ENCODE assay signal across 25 cellular contexts in the genomic region with DNA sequence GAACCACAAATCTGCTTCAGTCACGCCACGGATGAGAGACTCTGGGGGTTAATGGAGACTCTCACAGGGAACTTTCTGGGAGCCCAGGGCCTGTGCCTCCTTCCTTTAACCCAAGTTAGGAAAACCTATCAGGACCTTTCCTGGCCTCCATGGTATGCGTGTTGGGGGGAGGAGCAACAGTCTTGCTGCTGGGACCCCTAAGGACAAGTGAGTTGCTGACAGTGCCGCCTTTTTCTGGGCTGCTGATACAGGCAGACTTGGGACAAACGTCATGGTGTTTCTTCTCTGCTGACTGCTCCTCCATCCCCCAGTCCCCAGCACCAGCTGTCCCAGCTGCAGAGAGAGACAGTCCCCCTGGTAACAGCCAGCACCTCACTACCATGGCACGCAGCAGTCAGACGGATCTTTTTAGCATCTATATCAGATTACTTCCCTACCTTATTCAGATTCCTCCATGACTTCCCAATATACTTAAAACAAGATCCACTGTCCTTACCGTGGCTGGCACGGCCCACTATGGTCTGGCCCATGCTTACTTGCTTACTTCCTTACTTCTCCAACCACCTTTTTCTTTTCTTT. TPM values are rescaled to one million over a fixed set of nuclear protein-coding genes. Genes with fewer than 3 reads are reported as not detected.
A peak's percentile ranks its signal among the peaks of the same experiment; 100 is the strongest.
DNase-seq lines count a peak whose midpoint lies in the region; ATAC-seq and TF ChIP-seq lines count a peak whose summit lies in the region.
"Had no signal": no experiment of that assay in that cellular context is flagged by ENCODE, and none has a peak within 500 bp of the region (broad histone marks: within the 10 kb centered on the region; RNA-seq: fewer than 3 reads in every experiment).

No MANE protein-coding gene starts in this region.

- intact Hi-C loops in activated CD4-positive, alpha-beta T cell treated with anti-CD3 and anti-CD28 coated beads, Interleukin-2, amount 10 ng/mL, durations not matched to agents 24 days and 14 days (cut with micrococcal nuclease), result no loop called here
- intact Hi-C loops in dendritic cell treated with granulocyte-macrophage colony-stimulating factor and Interleukin-4, amounts not matched to agents 40 ng/mL and 50 ng/mL, for 4 days (cut with micrococcal nuclease), result no loop called here
- intact Hi-C loops in thyroid gland (cut with DNase I), result no loop called here

- no peaks in the 10 kb centered on the region for H3K9me3 ChIP-seq in thyroid gland
- H3K9me3 ChIP-seq: ascending aorta, HAP-1, SK-N-SH had no signal

- CTCF ChIA-PET in activated CD4-positive, alpha-beta T cell treated with anti-CD3 and anti-CD28 coated beads, Interleukin-2, amount 10 ng/mL, durations not matched to agents 7 days and 5 days (lab: Charles Lee), result interaction anchor here (1.1 to 1.2 kb wide), 2 partner anchors 9 to 10 kb away, joined by 3 to 4 read pairs; partner anchors contain the start of gene DPEP2

- no peak for ATAC-seq in stimulated activated memory B cell treated with anti-CD40 and anti-IgM and Interleukin-4, amounts not matched to agents 10 μg/mL and 1 μg/mL and 100 μg/mL, for 72 hours
- ATAC-seq: sciatic nerve had no signal

- no peaks in the 10 kb centered on the region for H3K36me3 ChIP-seq in thyroid gland
- H3K36me3 ChIP-seq: ascending aorta, HAP-1 had no signal

- H3K9me3 Mint-ChIP-seq in activated CD4-positive, alpha-beta T cell treated with anti-CD3 and anti-CD28 coated beads, Interleukin-2, amount 10 ng/mL, durations not matched to agents 7 days and 5 days, result no peaks in the 10 kb centered on the region
- H3K9me3 Mint-ChIP-seq in activated CD4-positive, alpha-beta T cell treated with anti-CD3 and anti-CD28 coated beads, Interleukin-2, amount 10 ng/mL, durations not matched to agents 24 days and 14 days, result no peaks in the 10 kb centered on the region
- no peaks in the 10 kb centered on the region for H3K9me3 Mint-ChIP-seq in dendritic cell treated with granulocyte-macrophage colony-stimulating factor and Interleukin-4, amounts not matched to agents 40 ng/mL and 50 ng/mL, for 4 days
- H3K9me3 Mint-ChIP-seq in stimulated activated memory B cell treated with anti-CD40 and anti-IgM and Interleukin-4, amounts not matched to agents 10 μg/mL and 1 μg/mL and 100 μg/mL, for 72 hours, result peaks cover 3% of the 10 kb centered on the region
- H3K9me3 Mint-ChIP-seq: stimulated activated naive CD8-positive, alpha-beta T cell treated with anti-CD3 and anti-CD28 coated beads, Interleukin-15, Interleukin-2, amounts not matched to agents 100 ng/mL and 50 ng/mL, for 24 hours; T-helper 2 cell treated with Interferon-gamma antibody and Interleukin-4, amounts not matched to agents 5 μg/mL and 100 μg/mL, for 36 hours had no signal

- DNase-seq in activated CD4-positive, alpha-beta T cell treated with anti-CD3 and anti-CD28 coated beads, Interleukin-2, amount 10 ng/mL, durations not matched to agents 7 days and 5 days, result no peak
- DNase-seq in activated CD4-positive, alpha-beta T cell treated with anti-CD3 and anti-CD28 coated beads, Interleukin-2, amount 10 ng/mL, durations not matched to agents 24 days and 14 days, result no peak
- DNase-seq in myocyte (ENCODE audit: low read depth), result peak; percentile 64
- no peak for DNase-seq in retina
- no peak for DNase-seq in Ammon's horn (ENCODE audit: low spot score)
- no peak for DNase-seq in thyroid gland
- DNase-seq: activated CD4-positive, alpha-beta T cell treated with anti-CD3 and anti-CD28 coated beads for 48 hours; glutamatergic neuron; NCI-H1417; NCI-H2081 treated with DMSO at 0.1 percent for 48 hours; NCI-H446; NCI-H82; SK-N-SH had no signal

- POLR2A ChIA-PET in activated CD4-positive, alpha-beta T cell treated with anti-CD3 and anti-CD28 coated beads, Interleukin-2, amount 10 ng/mL, durations not matched to agents 7 days and 5 days (lab: Charles Lee), result no interaction called here

- H3K27me3 Mint-ChIP-seq in activated CD4-positive, alpha-beta T cell treated with anti-CD3 and anti-CD28 coated beads, Interleukin-2, amount 10 ng/mL, durations not matched to agents 7 days and 5 days, result no peaks in the 10 kb centered on the region
- H3K27me3 Mint-ChIP-seq in activated CD4-positive, alpha-beta T cell treated with anti-CD3 and anti-CD28 coated beads, Interleukin-2, amount 10 ng/mL, durations not matched to agents 24 days and 14 days, result no peaks in the 10 kb centered on the region
- H3K27me3 Mint-ChIP-seq in dendritic cell treated with granulocyte-macrophage colony-stimulating factor and Interleukin-4, amounts not matched to agents 40 ng/mL and 50 ng/mL, for 4 days, result no peaks in the 10 kb centered on the region
- no peaks in the 10 kb centered on the region for H3K27me3 Mint-ChIP-seq in stimulated activated memory B cell treated with anti-CD40 and anti-IgM and Interleukin-4, amounts not matched to agents 10 μg/mL and 1 μg/mL and 100 μg/mL, for 72 hours
- H3K27me3 Mint-ChIP-seq: activated naive CD8-positive, alpha-beta T cell; stimulated activated naive CD8-positive, alpha-beta T cell treated with anti-CD3 and anti-CD28 coated beads, Interleukin-15, Interleukin-2, amounts not matched to agents 100 ng/mL and 50 ng/mL, for 24 hours had no signal

- peak overlapping the region; percentile 39 for H3K27ac Mint-ChIP-seq in activated CD4-positive, alpha-beta T cell treated with anti-CD3 and anti-CD28 coated beads, Interleukin-2, amount 10 ng/mL, durations not matched to agents 7 days and 5 days
- H3K27ac Mint-ChIP-seq in activated CD4-positive, alpha-beta T cell treated with anti-CD3 and anti-CD28 coated beads, Interleukin-2, amount 10 ng/mL, durations not matched to agents 24 days and 14 days, result no peak overlapping the region
- H3K27ac Mint-ChIP-seq in dendritic cell treated with granulocyte-macrophage colony-stimulating factor and Interleukin-4, amounts not matched to agents 40 ng/mL and 50 ng/mL, for 4 days, result peak overlapping the region; percentile 82
- peak overlapping the region; percentile 17 for H3K27ac Mint-ChIP-seq in stimulated activated memory B cell treated with anti-CD40 and anti-IgM and Interleukin-4, amounts not matched to agents 10 μg/mL and 1 μg/mL and 100 μg/mL, for 72 hours
- H3K27ac Mint-ChIP-seq: activated naive CD8-positive, alpha-beta T cell; stimulated activated naive CD8-positive, alpha-beta T cell treated with anti-CD3 and anti-CD28 coated beads, Interleukin-15, Interleukin-2, amounts not matched to agents 100 ng/mL and 50 ng/mL, for 24 hours; T-helper 2 cell treated with Interferon-gamma antibody and Interleukin-4, amounts not matched to agents 5 μg/mL and 100 μg/mL, for 36 hours had no signal

- no peak for TF ChIP-seq POLR2A in thyroid gland (IDR thresholded peaks at IDR 0.05)

- 50 to 62% methylated on average over 8 to 9 of the region's 9 CpGs for WGBS in thyroid gland, 2 donors

- no peak overlapping the region for H3K4me3 ChIP-seq in thyroid gland (replicated peaks in 1 of 3)
- H3K4me3 ChIP-seq: ascending aorta, HAP-1 had no signal

- peaks cover 3% of the 10 kb centered on the region for H3K36me3 Mint-ChIP-seq in activated CD4-positive, alpha-beta T cell treated with anti-CD3 and anti-CD28 coated beads, Interleukin-2, amount 10 ng/mL, durations not matched to agents 7 days and 5 days (ENCODE audit: low read depth)
- no peaks in the 10 kb centered on the region for H3K36me3 Mint-ChIP-seq in activated CD4-positive, alpha-beta T cell treated with anti-CD3 and anti-CD28 coated beads, Interleukin-2, amount 10 ng/mL, durations not matched to agents 24 days and 14 days (ENCODE audit: low read depth)
- H3K36me3 Mint-ChIP-seq in dendritic cell treated with granulocyte-macrophage colony-stimulating factor and Interleukin-4, amounts not matched to agents 40 ng/mL and 50 ng/mL, for 4 days (ENCODE audit: low read depth), result no peaks in the 10 kb centered on the region
- no peaks in the 10 kb centered on the region for H3K36me3 Mint-ChIP-seq in stimulated activated memory B cell treated with anti-CD40 and anti-IgM and Interleukin-4, amounts not matched to agents 10 μg/mL and 1 μg/mL and 100 μg/mL, for 72 hours
- H3K36me3 Mint-ChIP-seq: activated naive CD8-positive, alpha-beta T cell had no signal

- H3K4me1 ChIP-seq in thyroid gland, result peaks cover 0 to 7% of the 10 kb centered on the region in 2 donors
- H3K4me1 ChIP-seq: ascending aorta, HAP-1 had no signal

- TF ChIP-seq CTCF in thyroid gland (IDR thresholded peaks at IDR 0.05), result no peak

- no peaks in the 10 kb centered on the region for H3K27me3 ChIP-seq in thyroid gland
- H3K27me3 ChIP-seq: ascending aorta had no signal

- H3K4me3 Mint-ChIP-seq in activated CD4-positive, alpha-beta T cell treated with anti-CD3 and anti-CD28 coated beads, Interleukin-2, amount 10 ng/mL, durations not matched to agents 7 days and 5 days, result no peak overlapping the region
- no peak overlapping the region for H3K4me3 Mint-ChIP-seq in activated CD4-positive, alpha-beta T cell treated with anti-CD3 and anti-CD28 coated beads, Interleukin-2, amount 10 ng/mL, durations not matched to agents 24 days and 14 days
- H3K4me3 Mint-ChIP-seq in dendritic cell treated with granulocyte-macrophage colony-stimulating factor and Interleukin-4, amounts not matched to agents 40 ng/mL and 50 ng/mL, for 4 days, result no peak overlapping the region
- no peak overlapping the region for H3K4me3 Mint-ChIP-seq in stimulated activated memory B cell treated with anti-CD40 and anti-IgM and Interleukin-4, amounts not matched to agents 10 μg/mL and 1 μg/mL and 100 μg/mL, for 72 hours
- H3K4me3 Mint-ChIP-seq: activated naive CD8-positive, alpha-beta T cell; stimulated activated naive CD8-positive, alpha-beta T cell treated with anti-CD3 and anti-CD28 coated beads, Interleukin-15, Interleukin-2, amounts not matched to agents 100 ng/mL and 50 ng/mL, for 24 hours; T-helper 2 cell treated with Interferon-gamma antibody and Interleukin-4, amounts not matched to agents 5 μg/mL and 100 μg/mL, for 36 hours had no signal

- peaks cover 31% of the 10 kb centered on the region for H3K4me1 Mint-ChIP-seq in activated CD4-positive, alpha-beta T cell treated with anti-CD3 and anti-CD28 coated beads, Interleukin-2, amount 10 ng/mL, durations not matched to agents 7 days and 5 days
- peaks cover 21% of the 10 kb centered on the region for H3K4me1 Mint-ChIP-seq in activated CD4-positive, alpha-beta T cell treated with anti-CD3 and anti-CD28 coated beads, Interleukin-2, amount 10 ng/mL, durations not matched to agents 24 days and 14 days
- peaks cover 57% of the 10 kb centered on the region for H3K4me1 Mint-ChIP-seq in dendritic cell treated with granulocyte-macrophage colony-stimulating factor and Interleukin-4, amounts not matched to agents 40 ng/mL and 50 ng/mL, for 4 days (ENCODE audit: low read depth)
- H3K4me1 Mint-ChIP-seq in stimulated activated memory B cell treated with anti-CD40 and anti-IgM and Interleukin-4, amounts not matched to agents 10 μg/mL and 1 μg/mL and 100 μg/mL, for 72 hours, result peaks cover 32% of the 10 kb centered on the region

- no peak overlapping the region for H3K27ac ChIP-seq in thyroid gland
- H3K27ac ChIP-seq: 22Rv1, ascending aorta had no signal

RNA-seq across cellular contexts. Expression of gene DPEP2NB, which starts 6.5 kb away (rescaled TPM):
- total RNA-seq in activated CD4-positive, alpha-beta T cell treated with anti-CD3 and anti-CD28 coated beads, Interleukin-2, amount 10 ng/mL, durations not matched to agents 7 days and 5 days, result not detected
- total RNA-seq in activated CD4-positive, alpha-beta T cell treated with anti-CD3 and anti-CD28 coated beads, Interleukin-2, amount 10 ng/mL, durations not matched to agents 24 days and 14 days, result not detected in 2 replicates
- total RNA-seq in myocyte, result not detected in 2 replicates
- not detected for polyA plus RNA-seq in myocyte (2012)
- total RNA-seq in thyroid gland, result not detected
- total RNA-seq: ascending aorta, cardiac septum, M059J, OCI-LY7, sciatic nerve had no signal
- polyA plus RNA-seq: SK-N-SH had no signal

RNA-seq across cellular contexts. Expression of gene DPEP2, which starts 10.0 kb away (rescaled TPM):
- 10 to 100 TPM; 12.4 to 14.2 TPM for total RNA-seq in activated CD4-positive, alpha-beta T cell treated with anti-CD3 and anti-CD28 coated beads, Interleukin-2, amount 10 ng/mL, durations not matched to agents 7 days and 5 days
- total RNA-seq in activated CD4-positive, alpha-beta T cell treated with anti-CD3 and anti-CD28 coated beads, Interleukin-2, amount 10 ng/mL, durations not matched to agents 24 days and 14 days, result 1.7 and 2.3 TPM in 2 replicates
- total RNA-seq in myocyte (0.05 TPM in 1 of 2 replicates, not detected in the other), thyroid gland (1 to 10 TPM in 3 of 4 donors, under 1 TPM in 1; 0.22 to 2.5 (median 2.1) TPM)
- polyA plus RNA-seq in myocyte (2012), result not detected
- total RNA-seq: M059J had no signal
- polyA plus RNA-seq: SK-N-SH had no signal

RNA-seq across cellular contexts. Expression of gene DDX28, which starts 13.8 kb away (rescaled TPM):
- total RNA-seq in activated CD4-positive, alpha-beta T cell treated with anti-CD3 and anti-CD28 coated beads, Interleukin-2, amount 10 ng/mL, durations not matched to agents 7 days and 5 days, result 10 to 100 TPM; 12.9 to 14.4 TPM
- 23.9 and 26.1 TPM in 2 replicates for total RNA-seq in activated CD4-positive, alpha-beta T cell treated with anti-CD3 and anti-CD28 coated beads, Interleukin-2, amount 10 ng/mL, durations not matched to agents 24 days and 14 days
- total RNA-seq in myocyte (11.1 and 14.1 TPM in 2 replicates), thyroid gland (10 to 100 TPM in 1 of 4 donors, 1 to 10 TPM in 3; 4.2 to 10.0 (median 6.6) TPM)
- 8.3 TPM for polyA plus RNA-seq in myocyte (2012)

RNA-seq across cellular contexts. Expression of gene DUS2, which starts 13.8 kb away (rescaled TPM):
- 10 to 100 TPM; 21.5 to 23.4 TPM for total RNA-seq in activated CD4-positive, alpha-beta T cell treated with anti-CD3 and anti-CD28 coated beads, Interleukin-2, amount 10 ng/mL, durations not matched to agents 7 days and 5 days
- 35.3 and 42.6 TPM in 2 replicates for total RNA-seq in activated CD4-positive, alpha-beta T cell treated with anti-CD3 and anti-CD28 coated beads, Interleukin-2, amount 10 ng/mL, durations not matched to agents 24 days and 14 days
- total RNA-seq in myocyte (20.7 and 20.8 TPM in 2 replicates), thyroid gland (10 to 100 TPM; 10.0 to 14.1 (median 12.9) TPM)
- polyA plus RNA-seq in myocyte (2012), result 11.6 TPM

RNA-seq across cellular contexts. Expression of gene DPEP3, which starts 28.9 kb away (rescaled TPM):
- under 1 TPM; 0.10 TPM for total RNA-seq in activated CD4-positive, alpha-beta T cell treated with anti-CD3 and anti-CD28 coated beads, Interleukin-2, amount 10 ng/mL, durations not matched to agents 7 days and 5 days
- not detected in 2 replicates for total RNA-seq in activated CD4-positive, alpha-beta T cell treated with anti-CD3 and anti-CD28 coated beads, Interleukin-2, amount 10 ng/mL, durations not matched to agents 24 days and 14 days
- total RNA-seq in myocyte (not detected in 2 replicates), thyroid gland (under 1 TPM in 2 of 4 donors, not detected in 2; 0.11 to 0.40 TPM)
- polyA plus RNA-seq in myocyte (2012), result not detected
- total RNA-seq: ascending aorta, cardiac septum, M059J, OCI-LY7, sciatic nerve had no signal
- polyA plus RNA-seq: SK-N-SH had no signal
